ENCODE assay signal across 1 cellular context in the genomic region with DNA sequence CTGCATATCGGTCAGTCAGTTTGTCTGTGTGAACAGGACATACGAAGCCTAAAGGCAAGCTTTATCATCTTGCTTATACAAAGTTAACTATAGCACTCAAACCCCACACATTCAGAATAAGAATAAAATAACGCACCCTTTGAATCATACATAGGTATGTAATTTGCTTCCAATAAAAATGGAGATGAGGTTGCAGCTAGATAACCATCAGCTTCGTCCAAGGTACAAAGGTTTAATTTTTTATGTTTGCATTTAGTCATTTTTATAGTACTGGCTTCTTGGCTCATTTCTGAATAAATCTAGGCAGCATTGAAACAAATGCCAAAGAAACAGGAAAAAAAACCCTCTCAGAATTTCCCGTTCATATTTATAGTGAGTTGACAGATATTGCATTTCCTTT.
TF ChIP-seq lines count a peak whose summit lies in the region.

No MANE protein-coding gene starts in this region.

TF ChIP-seq in A549, 52 proteins besides CTCF, POLR2A, EP300 and RAD21 (continued from another document):
- TF ChIP-seq, protein P1, sequence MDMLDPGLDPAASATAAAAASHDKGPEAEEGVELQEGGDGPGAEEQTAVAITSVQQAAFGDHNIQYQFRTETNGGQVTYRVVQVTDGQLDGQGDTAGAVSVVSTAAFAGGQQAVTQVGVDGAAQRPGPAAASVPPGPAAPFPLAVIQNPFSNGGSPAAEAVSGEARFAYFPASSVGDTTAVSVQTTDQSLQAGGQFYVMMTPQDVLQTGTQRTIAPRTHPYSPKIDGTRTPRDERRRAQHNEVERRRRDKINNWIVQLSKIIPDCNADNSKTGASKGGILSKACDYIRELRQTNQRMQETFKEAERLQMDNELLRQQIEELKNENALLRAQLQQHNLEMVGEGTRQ (IDR thresholded peaks at IDR 0.05), result no peak
- no peak for TF ChIP-seq ZFP36 (IDR thresholded peaks at IDR 0.05; ENCODE audit: borderline replicate concordance, partially characterized antibody)
- TF ChIP-seq FOSL2 (IDR thresholded peaks at IDR 0.05), result no peak
- TF ChIP-seq FOSL2 (CRISPR knock-in tag; IDR thresholded peaks at IDR 0.05), result 0 out of 2 replicates have a peak, but pooled peaks have one; percentile 24
- TF ChIP-seq CBX2 (IDR thresholded peaks at IDR 0.05; ENCODE audit: borderline replicate concordance, low read depth), result no peak
- TF ChIP-seq JUNB (IDR thresholded peaks at IDR 0.05), result peak; percentile 64; the same call in 1 of the 2 replicates
- peak; percentile 88; the same call in 1 of the 2 replicates for TF ChIP-seq GATA3 (IDR thresholded peaks at IDR 0.05; ENCODE audit: borderline replicate concordance)
- TF ChIP-seq MAZ (IDR thresholded peaks at IDR 0.05; ENCODE audit: borderline replicate concordance, low read depth, low read length), result no peak
